ENCODE assay signal across 10 cellular contexts in the genomic region with DNA sequence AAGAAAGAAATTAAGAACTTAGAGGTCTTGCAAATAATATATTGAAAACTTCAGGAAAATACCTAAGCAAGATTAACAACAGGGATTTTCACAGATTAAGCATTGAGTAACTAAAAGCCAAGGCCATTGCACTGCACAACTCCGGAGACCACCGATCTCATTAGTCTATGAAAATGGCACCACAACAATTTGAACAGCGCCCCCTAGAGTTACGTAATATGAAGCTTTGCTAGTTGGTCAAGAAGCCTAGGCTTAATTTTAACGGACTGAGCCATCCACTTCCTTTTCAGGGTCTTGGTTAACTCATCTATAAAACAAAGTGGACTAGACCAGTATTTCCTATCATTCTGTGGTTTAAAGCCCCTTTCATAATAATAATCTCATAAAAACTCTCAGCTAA. TPM values are rescaled to one million over a fixed set of nuclear protein-coding genes. Genes with fewer than 3 reads are reported as not detected.
A peak's percentile ranks its signal among the peaks of the same experiment; 100 is the strongest.
DNase-seq lines count a peak whose midpoint lies in the region; ATAC-seq and TF ChIP-seq lines count a peak whose summit lies in the region.
"Had no signal": no experiment of that assay in that cellular context is flagged by ENCODE, and none has a peak within 500 bp of the region (broad histone marks: within the 10 kb centered on the region; RNA-seq: fewer than 3 reads in every experiment).

No MANE protein-coding gene starts in this region.

- H3K36me3 Mint-ChIP-seq in endothelial cell (ENCODE audit: low read depth, unreplicated experiment) (peaks cover 5% of the 10 kb centered on the region), type B pancreatic cell (peaks cover 4% of the 10 kb centered on the region)
- H3K36me3 Mint-ChIP-seq: CD8-positive, alpha-beta memory T cell had no signal

- no peaks in the 10 kb centered on the region for H3K9me3 ChIP-seq in left ventricle myocardium inferior (replicated peaks)
- no peaks in the 10 kb centered on the region for H3K9me3 ChIP-seq in gastroesophageal sphincter

- TF ChIP-seq EP300 in gastroesophageal sphincter (IDR thresholded peaks at IDR 0.05) = no peak

- no peak for DNase-seq in left ventricle myocardium inferior
- DNase-seq in left ventricle myocardium superior = no peak
- peak; percentile 78 to 81 for DNase-seq in NOMO-1 (lab: John Stamatoyannopoulos, UW; ENCODE audit: unreplicated experiment in 2 of 2)
- DNase-seq in endothelial cell (ENCODE audit: low spot score) = no peak
- DNase-seq in type B pancreatic cell (ENCODE audit: extremely low spot score, unreplicated experiment) = no peak
- no peak for DNase-seq in NCI-H1105 treated with DMSO at 0.1 percent for 48 hours (lab: John Stamatoyannopoulos, UW)
- no peak for DNase-seq in activated CD8-positive, alpha-beta memory T cell treated with anti-CD3 and anti-CD28 coated beads, Interleukin-2, amount 50 U/mL, for 48 hours
- DNase-seq: activated CD4-positive, alpha-beta T cell treated with anti-CD3 and anti-CD28 coated beads, Interleukin-2, amount 50 U/mL, for 1 hour; CD8-positive, alpha-beta memory T cell had no signal

- intact Hi-C loops in left ventricle myocardium inferior (cut with micrococcal nuclease) (no loop called here), left ventricle myocardium superior (cut with micrococcal nuclease) (no loop called here)

- H3K4me1 Mint-ChIP-seq in endothelial cell (ENCODE audit: unreplicated experiment) (peaks cover 31% of the 10 kb centered on the region), type B pancreatic cell (ENCODE audit: unreplicated experiment) (peaks cover 14% of the 10 kb centered on the region)
- H3K4me1 Mint-ChIP-seq: CD8-positive, alpha-beta memory T cell had no signal

- no peak overlapping the region for H3K27ac Mint-ChIP-seq in endothelial cell (ENCODE audit: unreplicated experiment)
- no peak overlapping the region for H3K27ac Mint-ChIP-seq in type B pancreatic cell
- H3K27ac Mint-ChIP-seq: CD8-positive, alpha-beta memory T cell had no signal

- TF ChIP-seq POLR2A in gastroesophageal sphincter (IDR thresholded peaks at IDR 0.05) = no peak

- H3K9me3 Mint-ChIP-seq in endothelial cell (ENCODE audit: unreplicated experiment) (no peaks in the 10 kb centered on the region), type B pancreatic cell (peaks cover 9% of the 10 kb centered on the region)
- H3K9me3 Mint-ChIP-seq: CD8-positive, alpha-beta memory T cell had no signal

- H3K4me3 Mint-ChIP-seq in endothelial cell (ENCODE audit: unreplicated experiment) (no peak overlapping the region), type B pancreatic cell (no peak overlapping the region)
- H3K4me3 Mint-ChIP-seq: CD8-positive, alpha-beta memory T cell had no signal

- peaks cover 3% of the 10 kb centered on the region for H3K27me3 Mint-ChIP-seq in endothelial cell (ENCODE audit: unreplicated experiment)
- no peaks in the 10 kb centered on the region for H3K27me3 Mint-ChIP-seq in type B pancreatic cell

- no peak overlapping the region for H3K4me3 ChIP-seq in left ventricle myocardium inferior
- H3K4me3 ChIP-seq in gastroesophageal sphincter = no peak overlapping the region

- H3K36me3 ChIP-seq in left ventricle myocardium inferior = no peaks in the 10 kb centered on the region
- H3K36me3 ChIP-seq in gastroesophageal sphincter = no peaks in the 10 kb centered on the region

- WGBS in gastroesophageal sphincter (ENCODE audit: low coverage in 1 of 2), 2 donors = 78 to 80% methylated on average over 3 to 4 of the region's 5 CpGs

- TF ChIP-seq CTCF in left ventricle myocardium inferior (IDR thresholded peaks at IDR 0.05; ENCODE audit: borderline replicate concordance) = peak; percentile 30
- peak; percentile 75 for TF ChIP-seq CTCF in endothelial cell (IDR thresholded peaks at IDR 0.05; ENCODE audit: unreplicated experiment)
- peak; percentile 59 for TF ChIP-seq CTCF in type B pancreatic cell (conservative IDR thresholded peaks at IDR 0.05)
- no peak for TF ChIP-seq CTCF in gastroesophageal sphincter (IDR thresholded peaks at IDR 0.05)

- H3K4me1 ChIP-seq in left ventricle myocardium inferior (peaks cover 9% of the 10 kb centered on the region), gastroesophageal sphincter (peaks cover 0 to 5% (median under 1%) of the 10 kb centered on the region in 3 donors)

- ATAC-seq in left ventricle myocardium superior (no peak), gastroesophageal sphincter (no peak)

- no peak overlapping the region for H3K27ac ChIP-seq in left ventricle myocardium inferior (replicated peaks)
- no peak overlapping the region for H3K27ac ChIP-seq in gastroesophageal sphincter

- H3K27me3 ChIP-seq in left ventricle myocardium inferior (ENCODE audit: low read depth) = no peaks in the 10 kb centered on the region
- no peaks in the 10 kb centered on the region for H3K27me3 ChIP-seq in gastroesophageal sphincter

RNA-seq across cellular contexts. Expression of a gene that starts 24.8 kb away (rescaled TPM):
- total RNA-seq in left ventricle myocardium inferior = not detected
- not detected for total RNA-seq in left ventricle myocardium superior
- not detected for total RNA-seq in endothelial cell (ENCODE audit: unreplicated experiment)
- not detected in 2 replicates for total RNA-seq in type B pancreatic cell (ENCODE audit: low replicate concordance)
- not detected for total RNA-seq in gastroesophageal sphincter
- total RNA-seq: CD8-positive, alpha-beta memory T cell had no signal

RNA-seq across cellular contexts. Expression of a gene that starts 57.7 kb away (rescaled TPM):
- total RNA-seq in left ventricle myocardium inferior = 59.5 TPM
- 75.1 TPM for total RNA-seq in left ventricle myocardium superior
- 61.5 TPM for total RNA-seq in endothelial cell (ENCODE audit: unreplicated experiment)
- 33.3 and 44.6 TPM in 2 replicates for total RNA-seq in type B pancreatic cell (ENCODE audit: low replicate concordance)
- total RNA-seq in gastroesophageal sphincter = 10 to 100 TPM in 3 of 4 donors, 1 to 10 TPM in 1; 7.0 to 17.1 (median 13.6) TPM

Comparison
In these comparisons a context has a peak if more than half of its experiments do, and no peak if none do; other contexts are left out.
1. DNase-seq: peak in NOMO-1 (2 of 2); none in left ventricle myocardium inferior (single experiment), left ventricle myocardium superior (single experiment), endothelial cell (single experiment), type B pancreatic cell (single experiment), NCI-H1105 treated with DMSO at 0.1 percent for 48 hours (single experiment) and activated CD8-positive, alpha-beta memory T cell treated with anti-CD3 and anti-CD28 coated beads, Interleukin-2, amount 50 U/mL, for 48 hours (single experiment).
2. CTCF ChIP-seq: peak in left ventricle myocardium inferior (single experiment), endothelial cell (single experiment) and type B pancreatic cell (single experiment); none in gastroesophageal sphincter (0 of 4).